Comparison of ENCODE assay signal across 1 cellular context in the genomic region with DNA sequence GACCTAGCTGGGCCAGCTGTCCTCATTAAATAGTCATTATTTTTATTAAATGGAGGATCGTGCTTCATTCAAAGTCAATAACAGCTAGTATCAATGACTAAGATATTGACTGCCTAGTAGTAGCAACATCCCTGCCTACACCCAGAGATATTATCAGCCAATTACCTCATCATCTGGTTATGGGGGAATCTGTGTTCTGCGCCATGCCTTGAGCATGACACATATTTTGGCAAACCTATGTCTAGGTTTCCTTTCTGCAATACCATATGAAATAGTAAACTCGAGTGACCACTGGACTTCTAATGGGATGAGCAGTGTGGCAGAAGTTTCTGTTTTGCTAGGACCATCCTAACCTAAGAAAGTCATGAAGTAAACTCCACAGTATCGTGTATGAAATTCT.
TF ChIP-seq lines count a peak whose summit lies in the region.

No MANE protein-coding gene starts in this region.

TF ChIP-seq in IMR-90, 13 proteins besides CTCF, POLR2A, EP300 and RAD21 (continued from another document):
- no peak for TF ChIP-seq NFE2L2 (IDR thresholded peaks at IDR 0.05; ENCODE audit: low read depth, low read length)
- TF ChIP-seq RFX5 (IDR thresholded peaks at IDR 0.05; ENCODE audit: low read depth, low read length), result no peak
- no peak for TF ChIP-seq CEBPB (IDR thresholded peaks at IDR 0.05; ENCODE audit: low read depth, low read length)
- no peak for TF ChIP-seq CHD1 (IDR thresholded peaks at IDR 0.05; ENCODE audit: low read depth, low read length)
- TF ChIP-seq, protein P1, sequence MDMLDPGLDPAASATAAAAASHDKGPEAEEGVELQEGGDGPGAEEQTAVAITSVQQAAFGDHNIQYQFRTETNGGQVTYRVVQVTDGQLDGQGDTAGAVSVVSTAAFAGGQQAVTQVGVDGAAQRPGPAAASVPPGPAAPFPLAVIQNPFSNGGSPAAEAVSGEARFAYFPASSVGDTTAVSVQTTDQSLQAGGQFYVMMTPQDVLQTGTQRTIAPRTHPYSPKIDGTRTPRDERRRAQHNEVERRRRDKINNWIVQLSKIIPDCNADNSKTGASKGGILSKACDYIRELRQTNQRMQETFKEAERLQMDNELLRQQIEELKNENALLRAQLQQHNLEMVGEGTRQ (IDR thresholded peaks at IDR 0.05; ENCODE audit: low read depth, low read length), result no peak
- TF ChIP-seq RCOR1 (IDR thresholded peaks at IDR 0.05; ENCODE audit: insufficient replicate concordance, low read length), result no peak
- TF ChIP-seq, protein P2, sequence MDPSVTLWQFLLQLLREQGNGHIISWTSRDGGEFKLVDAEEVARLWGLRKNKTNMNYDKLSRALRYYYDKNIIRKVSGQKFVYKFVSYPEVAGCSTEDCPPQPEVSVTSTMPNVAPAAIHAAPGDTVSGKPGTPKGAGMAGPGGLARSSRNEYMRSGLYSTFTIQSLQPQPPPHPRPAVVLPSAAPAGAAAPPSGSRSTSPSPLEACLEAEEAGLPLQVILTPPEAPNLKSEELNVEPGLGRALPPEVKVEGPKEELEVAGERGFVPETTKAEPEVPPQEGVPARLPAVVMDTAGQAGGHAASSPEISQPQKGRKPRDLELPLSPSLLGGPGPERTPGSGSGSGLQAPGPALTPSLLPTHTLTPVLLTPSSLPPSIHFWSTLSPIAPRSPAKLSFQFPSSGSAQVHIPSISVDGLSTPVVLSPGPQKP (IDR thresholded peaks at IDR 0.05; ENCODE audit: borderline replicate concordance, low read depth, low read length), result no peak
- no peak for TF ChIP-seq FOS (IDR thresholded peaks at IDR 0.05; ENCODE audit: low read depth, low read length)
TF ChIP-seq in IMR-90: peak in this region for 0.
